ENCODE assay signal across 12 cellular contexts in genomic region chr6:5763871-5764270, GRCh38.
DNase-seq lines count a peak whose midpoint lies in the region; ATAC-seq and TF ChIP-seq lines count a peak whose summit lies in the region.
"Had no signal": no experiment of that assay in that cellular context is flagged by ENCODE, and none has a peak within 500 bp of the region (broad histone marks: within the 10 kb centered on the region; RNA-seq: fewer than 3 reads in every experiment).

No MANE protein-coding gene starts in this region.

- peaks cover 9 to 52% (median 37%) of the 10 kb centered on the region in 9 donors for H3K4me1 ChIP-seq in heart right ventricle
- H3K4me1 ChIP-seq in Karpas-422 (ENCODE audit: low read length), result peaks cover 18% of the 10 kb centered on the region
- H3K4me1 ChIP-seq in right atrium auricular region, result peaks cover 0 to 48% of the 10 kb centered on the region in 2 donors
- no peaks in the 10 kb centered on the region for H3K4me1 ChIP-seq in mammary epithelial cell (ENCODE audit: insufficient read depth, low read length)

- no peaks in the 10 kb centered on the region for H3K27me3 Mint-ChIP-seq in activated CD8-positive, alpha-beta memory T cell treated with anti-CD3 and anti-CD28 coated beads, Interleukin-2, amount 10 ng/mL, durations not matched to agents 7 days and 5 days
- H3K27me3 Mint-ChIP-seq: effector memory CD8-positive, alpha-beta T cell had no signal

- no peak overlapping the region for H3K4me3 Mint-ChIP-seq in activated CD8-positive, alpha-beta memory T cell treated with anti-CD3 and anti-CD28 coated beads, Interleukin-2, amount 10 ng/mL, durations not matched to agents 7 days and 5 days
- H3K4me3 Mint-ChIP-seq: effector memory CD8-positive, alpha-beta T cell had no signal

- no peaks in the 10 kb centered on the region for H3K36me3 ChIP-seq in heart right ventricle
- H3K36me3 ChIP-seq in Karpas-422 (ENCODE audit: insufficient read depth, low read length), result no peaks in the 10 kb centered on the region
- no peaks in the 10 kb centered on the region for H3K36me3 ChIP-seq in right atrium auricular region
- H3K36me3 ChIP-seq in mammary epithelial cell (ENCODE audit: insufficient read depth, low read length), result no peaks in the 10 kb centered on the region

- H3K79me2 ChIP-seq in Karpas-422 (ENCODE audit: low read length) (no peaks in the 10 kb centered on the region), mammary epithelial cell (ENCODE audit: insufficient read depth, low read length) (no peaks in the 10 kb centered on the region)

- H3K9me3 ChIP-seq in heart right ventricle (peaks cover 0 to 16% (median 0%) of the 10 kb centered on the region in 11 donors), Karpas-422 (ENCODE audit: low read length) (no peaks in the 10 kb centered on the region), right atrium auricular region (peaks cover 0 to 11% of the 10 kb centered on the region in 2 donors), mammary epithelial cell (replicated peaks; ENCODE audit: insufficient read depth, low read length) (no peaks in the 10 kb centered on the region)

- ATAC-seq in heart right ventricle (peak in 4 of 8 donors; percentile 1 to 13 (median 6)), Right ventricle myocardium superior (ENCODE audit: poor library complexity) (no peak), GM21367 (IDR thresholded peaks at IDR 0.05; ENCODE audit: unreplicated experiment) (no peak)
- no peak for ATAC-seq in activated CD8-positive, alpha-beta memory T cell treated with anti-CD3 and anti-CD28 coated beads, Interleukin-2, amount 10 ng/mL, durations not matched to agents 7 days and 5 days
- ATAC-seq: effector memory CD8-positive, alpha-beta T cell had no signal

- intact Hi-C loops in heart right ventricle (cut with DNase I) (loop anchor here in 6 of 10 donors (5.0 to 10.0 kb wide), 5 partner anchors 109 to 299 kb away; no protein-coding TSS in a partner anchor), Right ventricle myocardium superior (cut with DNase I) (loop anchor here (10.0 kb wide), 1 partner anchor 289 kb away; no protein-coding TSS in a partner anchor), mammary epithelial cell (cut with micrococcal nuclease) (no loop called here)

- H3K4me3 ChIP-seq in heart right ventricle (peak overlapping the region in 3 of 10 donors; percentile 13 to 32 (median 14)), Karpas-422 (ENCODE audit: low read length) (peak overlapping the region; percentile 36; the same call in 1 of the 2 replicates), right atrium auricular region (no peak overlapping the region), mammary epithelial cell (replicated peaks in 1 of 3; ENCODE audit: insufficient read depth in 1 of 3, low read depth in 2 of 3, low read length in 3 of 3) (no peak overlapping the region)

- H3K27me3 ChIP-seq in heart right ventricle (no peaks in the 10 kb centered on the region), Karpas-422 (ENCODE audit: low read length) (peaks cover 2% of the 10 kb centered on the region; the same call in 1 of the 2 replicates), right atrium auricular region (no peaks in the 10 kb centered on the region), mammary epithelial cell (ENCODE audit: insufficient read depth, low read length) (no peaks in the 10 kb centered on the region)

- H3K9ac ChIP-seq in Karpas-422 (ENCODE audit: low read length) (peak overlapping the region; percentile 32; the same call in 1 of the 2 replicates), mammary epithelial cell (ENCODE audit: insufficient read depth, low read length) (no peak overlapping the region)

- CTCF ChIA-PET in activated CD8-positive, alpha-beta memory T cell treated with anti-CD3 and anti-CD28 coated beads, Interleukin-2, amount 10 ng/mL, durations not matched to agents 7 days and 5 days (lab: Charles Lee), result no interaction called here
- CTCF ChIA-PET in mammary epithelial cell (lab: Charles Lee; ENCODE audit: low non-redundant PET), result no interaction called here

- BruUV-seq in mammary epithelial cell (replicated peaks; lab: Mats Ljungman, UMichigan), result no TSS peak

- no peak for TF ChIP-seq CTCF in heart right ventricle (IDR thresholded peaks at IDR 0.05)
- TF ChIP-seq CTCF in right atrium auricular region (IDR thresholded peaks at IDR 0.05), result no peak
- TF ChIP-seq CTCF in mammary epithelial cell (conservative IDR thresholded peaks at IDR 0.05 in 1 of 2, IDR thresholded peaks at IDR 0.05 in 1 of 2; ENCODE audit: extremely low read depth in 1 of 2, insufficient read depth in 1 of 2, low read depth in 1 of 2, low read length in 2 of 2), result no peak

- H3K27ac ChIP-seq in heart right ventricle, result peak overlapping the region; percentile 33 to 92 (median 86)
- H3K27ac ChIP-seq in Karpas-422 (ENCODE audit: low read length), result no peak overlapping the region
- peak overlapping the region; percentile 86 to 90 for H3K27ac ChIP-seq in right atrium auricular region
- H3K27ac ChIP-seq in mammary epithelial cell (ENCODE audit: insufficient read depth, low read depth, low read length), result no peak overlapping the region

- peaks cover 6% of the 10 kb centered on the region for H3K36me3 Mint-ChIP-seq in activated CD8-positive, alpha-beta memory T cell treated with anti-CD3 and anti-CD28 coated beads, Interleukin-2, amount 10 ng/mL, durations not matched to agents 7 days and 5 days

- DNase-seq in heart right ventricle (no peak), Right ventricle myocardium superior (no peak), Karpas-422 (peak; percentile 76), right atrium auricular region (ENCODE audit: low spot score) (no peak), COLO829 (ENCODE audit: low spot score) (no peak), mammary epithelial cell (no peak)
- DNase-seq in activated CD8-positive, alpha-beta memory T cell treated with anti-CD3 and anti-CD28 coated beads, Interleukin-2, amount 10 ng/mL, durations not matched to agents 7 days and 5 days, result no peak
- DNase-seq: effector memory CD8-positive, alpha-beta T cell; KG1; stimulated activated naive CD4-positive, alpha-beta T cell treated with Interleukin-2 at 50 U/mL for 16 hours had no signal

- H3K9me3 Mint-ChIP-seq in activated CD8-positive, alpha-beta memory T cell treated with anti-CD3 and anti-CD28 coated beads, Interleukin-2, amount 10 ng/mL, durations not matched to agents 7 days and 5 days (ENCODE audit: low read depth), result peaks cover 12% of the 10 kb centered on the region
- H3K9me3 Mint-ChIP-seq: effector memory CD8-positive, alpha-beta T cell had no signal

- no peaks in the 10 kb centered on the region for H3K4me1 Mint-ChIP-seq in activated CD8-positive, alpha-beta memory T cell treated with anti-CD3 and anti-CD28 coated beads, Interleukin-2, amount 10 ng/mL, durations not matched to agents 7 days and 5 days

- dilution Hi-C loops in mammary epithelial cell (cut with HindIII; ENCODE audit: low sequenced_read_pairs), result no loop called here

- WGBS in heart right ventricle, 2 donors, result 63 to 72% methylated on average over 8 of the region's 8 CpGs
- WGBS in mammary epithelial cell (ENCODE audit: low coverage, missing lambda C conversion rate), result 95% methylated on average over 8 of the region's 8 CpGs

- H3K4me2 ChIP-seq in Karpas-422 (ENCODE audit: low read depth, low read length, poor library complexity, severe bottlenecking) (peak overlapping the region; percentile 51), mammary epithelial cell (ENCODE audit: insufficient read depth, low read depth, low read length) (no peak overlapping the region)

- no peaks in the 10 kb centered on the region for H3K9me2 ChIP-seq in Karpas-422 (replicated peaks; ENCODE audit: insufficient read depth, low read length)

- H2AFZ ChIP-seq in Karpas-422 (ENCODE audit: low read length), result no peak overlapping the region
- H2AFZ ChIP-seq in mammary epithelial cell (ENCODE audit: low read depth, low read length), result no peak overlapping the region

- no peak overlapping the region for H3K27ac Mint-ChIP-seq in activated CD8-positive, alpha-beta memory T cell treated with anti-CD3 and anti-CD28 coated beads, Interleukin-2, amount 10 ng/mL, durations not matched to agents 7 days and 5 days
- H3K27ac Mint-ChIP-seq: activated T-helper 2 cell treated with anti-CD3 and anti-CD28 coated beads, Interferon-gamma antibody, Interleukin-2, Interleukin-4, amounts not matched to agents 10 μg/mL and 5 μg/mL and 100 μg/mL, durations not matched to agents 14 hours and 24 hours and 36 hours; effector memory CD8-positive, alpha-beta T cell had no signal

- in situ Hi-C loops in mammary epithelial cell (cut with MboI; ENCODE audit: low sequenced_read_pairs in 2 of 2), result no loop called here

- H4K20me1 ChIP-seq in Karpas-422 (ENCODE audit: insufficient read depth, low read depth, low read length) (no peaks in the 10 kb centered on the region), mammary epithelial cell (ENCODE audit: insufficient read depth, low read length) (no peaks in the 10 kb centered on the region)

Comparison
In these comparisons a context has a peak if more than half of its experiments do, and no peak if none do; other contexts are left out.
1. H3K27ac ChIP-seq: peak in heart right ventricle (10 of 10) and right atrium auricular region (2 of 2); none in Karpas-422 (single experiment) and mammary epithelial cell (single experiment).